Comparison of ENCODE assay signal across 1 cellular context in the genomic region with DNA sequence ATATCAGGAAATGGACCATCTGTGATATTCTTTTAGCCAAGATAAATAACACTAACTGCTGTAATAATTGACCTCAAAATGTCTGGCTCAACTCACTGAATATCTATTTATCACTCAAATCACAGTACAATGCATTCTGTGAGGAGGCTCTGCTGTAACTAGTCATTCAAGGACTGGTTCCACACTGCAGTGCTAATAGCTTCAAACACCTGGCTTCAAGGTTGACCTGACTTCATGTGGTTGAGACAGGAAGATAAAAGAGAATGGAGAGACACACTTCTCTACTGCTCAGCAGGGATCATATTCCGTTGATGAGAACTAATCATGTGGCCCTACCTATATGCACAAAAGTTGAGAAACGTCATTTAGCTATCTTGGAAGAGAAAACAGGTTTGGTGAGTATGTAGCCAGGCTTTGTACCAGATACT.
TF ChIP-seq lines count a peak whose summit lies in the region.

No MANE protein-coding gene starts in this region.

TF ChIP-seq in HepG2, 621 proteins besides CTCF, POLR2A, EP300 and RAD21 (continued from another document):
- no peak for TF ChIP-seq KDM5A (IDR thresholded peaks at IDR 0.05; ENCODE audit: borderline replicate concordance, low read length)
- TF ChIP-seq SAP130 (CRISPR knock-in tag; IDR thresholded peaks at IDR 0.05; ENCODE audit: low read depth), result 0 out of 2 replicates have a peak, but pooled peaks have one; percentile 17
